ENCODE assay signal across 12 cellular contexts in the genomic region with DNA sequence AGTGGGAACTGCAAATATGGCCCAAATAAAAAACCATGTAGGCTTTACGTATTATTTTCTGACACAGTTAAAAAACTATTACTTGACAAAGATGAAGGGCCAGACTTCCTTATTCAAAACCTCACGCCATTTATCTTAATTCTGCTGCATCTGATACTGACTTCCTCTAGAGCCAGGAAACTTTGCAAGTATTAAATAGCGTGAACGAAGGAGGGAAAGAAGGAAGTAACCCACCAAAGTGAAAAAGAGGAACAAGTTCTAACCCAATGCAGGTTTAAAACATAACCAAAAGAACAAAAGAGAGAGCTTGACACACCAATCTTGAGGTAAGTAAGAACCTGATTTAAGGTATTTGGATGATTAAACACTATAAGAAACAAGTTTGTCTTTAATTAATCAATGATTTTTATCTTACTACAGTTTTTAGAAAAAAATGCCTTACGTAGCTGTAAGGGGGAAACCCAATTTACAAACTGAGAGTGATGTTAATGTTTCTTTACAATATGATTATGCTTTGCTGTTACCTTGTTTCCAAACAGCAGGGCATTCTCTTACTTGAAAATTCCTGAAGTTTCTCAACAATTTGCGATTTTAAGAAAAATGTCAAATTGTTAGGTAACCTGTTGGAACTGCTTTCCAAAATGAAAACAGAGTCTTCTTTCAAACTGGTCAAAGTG. TPM values are rescaled to one million over a fixed set of nuclear protein-coding genes. Genes with fewer than 3 reads are reported as not detected.
DNase-seq lines count a peak whose midpoint lies in the region; ATAC-seq and TF ChIP-seq lines count a peak whose summit lies in the region.
"Had no signal": no experiment of that assay in that cellular context is flagged by ENCODE, and none has a peak within 500 bp of the region (broad histone marks: within the 10 kb centered on the region; RNA-seq: fewer than 3 reads in every experiment).

A gene (plus strand): TSS at position 220 of the 677 bp plus-strand sequence. CDS start 3,102 bp downstream, outside the sequence.

- H3K27ac Mint-ChIP-seq in Caco-2 (ENCODE audit: unreplicated experiment), result no peak within 1 kb of the TSS
- no peak within 1 kb of the TSS for H3K27ac Mint-ChIP-seq in activated CD4-positive, alpha-beta memory T cell treated with anti-CD3 and anti-CD28 coated beads, Interleukin-2, amount 10 ng/mL, durations not matched to agents 7 days and 5 days
- H3K27ac Mint-ChIP-seq: activated CD4-positive, alpha-beta memory T cell treated with anti-CD3 and anti-CD28 coated beads for 36 hours had no signal

- H3K36me3 ChIP-seq in aorta (ENCODE audit: control insufficient read depth in 1 of 2, insufficient read depth in 2 of 2, low read length in 1 of 2) (no peaks in the 10 kb centered on the region), Caco-2 (ENCODE audit: control insufficient read depth, insufficient read depth, low read length) (no peaks in the 10 kb centered on the region), esophagus muscularis mucosa (no peaks in the 10 kb centered on the region)

- WGBS in aorta, 2 donors, result 78 to 80% methylated on average over 6 of the region's 6 CpGs
- 71% methylated on average over 6 of the region's 6 CpGs for WGBS in esophagus muscularis mucosa

- peaks cover 8% of the 10 kb centered on the region for H3K27me3 Mint-ChIP-seq in Caco-2 (ENCODE audit: insufficient read depth, unreplicated experiment)
- peaks cover 13% of the 10 kb centered on the region for H3K27me3 Mint-ChIP-seq in activated CD4-positive, alpha-beta memory T cell treated with anti-CD3 and anti-CD28 coated beads, Interleukin-2, amount 10 ng/mL, durations not matched to agents 7 days and 5 days

- POLR2A ChIA-PET in Caco-2 (lab: Charles Lee), result no interaction called here
- POLR2A ChIA-PET in activated CD4-positive, alpha-beta memory T cell treated with anti-CD3 and anti-CD28 coated beads, Interleukin-2, amount 10 ng/mL, durations not matched to agents 7 days and 5 days (lab: Charles Lee), result no interaction called here

- no peaks in the 10 kb centered on the region for H3K4me1 Mint-ChIP-seq in Caco-2 (ENCODE audit: low read depth, unreplicated experiment)
- no peaks in the 10 kb centered on the region for H3K4me1 Mint-ChIP-seq in activated CD4-positive, alpha-beta memory T cell treated with anti-CD3 and anti-CD28 coated beads, Interleukin-2, amount 10 ng/mL, durations not matched to agents 7 days and 5 days

- H3K27me3 ChIP-seq in aorta (ENCODE audit: control insufficient read depth in 1 of 2, insufficient read depth in 2 of 2, low read length in 1 of 2) (no peaks in the 10 kb centered on the region), Caco-2 (replicated peaks; ENCODE audit: control insufficient read depth, insufficient read depth, low read length) (no peaks in the 10 kb centered on the region; the same call in 1 of the 2 replicates), esophagus muscularis mucosa (no peaks in the 10 kb centered on the region)

- TF ChIP-seq EP300 in esophagus muscularis mucosa (IDR thresholded peaks at IDR 0.05), result no peak

- CTCF ChIA-PET in Caco-2 (lab: Charles Lee), result no interaction called here
- CTCF ChIA-PET in activated CD4-positive, alpha-beta memory T cell treated with anti-CD3 and anti-CD28 coated beads, Interleukin-2, amount 10 ng/mL, durations not matched to agents 7 days and 5 days (lab: Charles Lee), result no interaction called here

- H3K27ac ChIP-seq in aorta (ENCODE audit: low read depth in 1 of 2, low read length in 2 of 2) (no peak within 1 kb of the TSS), esophagus muscularis mucosa (replicated peaks in 1 of 4) (no peak within 1 kb of the TSS)

- H3K4me3 ChIP-seq in aorta (ENCODE audit: low read length in 2 of 2) (no peak within 1 kb of the TSS), Caco-2 (ENCODE audit: low read depth, low read length) (no peak within 1 kb of the TSS), esophagus muscularis mucosa (no peak within 1 kb of the TSS)

- TF ChIP-seq POLR2A in esophagus muscularis mucosa (IDR thresholded peaks at IDR 0.05; ENCODE audit: low read depth), result no peak

- DNase-seq in SIG-M5 (lab: John Stamatoyannopoulos, UW) (peak; percentile 95), putamen (ENCODE audit: low spot score) (peak; percentile 13), aorta (no peak), Caco-2 (no peak), esophagus muscularis mucosa (ENCODE audit: extremely low spot score) (no peak)
- no peak for DNase-seq in activated CD4-positive, alpha-beta memory T cell treated with anti-CD3 and anti-CD28 coated beads, Interleukin-2, amount 10 ng/mL, durations not matched to agents 7 days and 5 days
- DNase-seq: activated CD4-positive, alpha-beta memory T cell treated with anti-CD3 and anti-CD28 coated beads for 36 hours; NCI-H1436 treated with DMSO at 0.1 percent for 48 hours had no signal

- no peaks in the 10 kb centered on the region for H3K36me3 Mint-ChIP-seq in Caco-2 (ENCODE audit: insufficient read depth, unreplicated experiment)
- no peaks in the 10 kb centered on the region for H3K36me3 Mint-ChIP-seq in activated CD4-positive, alpha-beta memory T cell treated with anti-CD3 and anti-CD28 coated beads, Interleukin-2, amount 10 ng/mL, durations not matched to agents 7 days and 5 days (ENCODE audit: low read depth)
- H3K36me3 Mint-ChIP-seq: activated CD4-positive, alpha-beta memory T cell treated with anti-CD3 and anti-CD28 coated beads for 36 hours had no signal

- H3K9me3 ChIP-seq in aorta (ENCODE audit: control insufficient read depth, low read length) (no peaks in the 10 kb centered on the region), Caco-2 (no peaks in the 10 kb centered on the region), esophagus muscularis mucosa (no peaks in the 10 kb centered on the region)

- H3K4me1 ChIP-seq in aorta (ENCODE audit: control insufficient read depth in 1 of 2, insufficient read depth in 2 of 2, low read length in 2 of 2) (no peaks in the 10 kb centered on the region), Caco-2 (no peaks in the 10 kb centered on the region), esophagus muscularis mucosa (no peaks in the 10 kb centered on the region)

- TF ChIP-seq CTCF in Caco-2 (IDR thresholded peaks at IDR 0.05; ENCODE audit: insufficient read depth in 1 of 2, low read depth in 1 of 2, low read length in 1 of 2, severe bottlenecking in 1 of 2, unreplicated experiment in 1 of 2), result no peak
- TF ChIP-seq CTCF in esophagus muscularis mucosa (IDR thresholded peaks at IDR 0.05), result no peak

- ATAC-seq in GM19372 (IDR thresholded peaks at IDR 0.05; ENCODE audit: low read depth, unreplicated experiment) (peak; percentile 94), HG03060 (IDR thresholded peaks at IDR 0.05; ENCODE audit: low read depth, unreplicated experiment) (peak; percentile 65), aorta (ENCODE audit: low FRiP score) (no peak)

- intact Hi-C loops in aorta (cut with DNase I) (no loop called here), Caco-2 (cut with micrococcal nuclease; ENCODE audit: unreplicated experiment) (no loop called here), esophagus muscularis mucosa (cut with DNase I) (loop anchor here (10.0 kb wide), 1 partner anchor 353 kb away; no protein-coding TSS in a partner anchor)

- H3K9me3 Mint-ChIP-seq in Caco-2 (ENCODE audit: unreplicated experiment), result no peaks in the 10 kb centered on the region
- no peaks in the 10 kb centered on the region for H3K9me3 Mint-ChIP-seq in activated CD4-positive, alpha-beta memory T cell treated with anti-CD3 and anti-CD28 coated beads, Interleukin-2, amount 10 ng/mL, durations not matched to agents 7 days and 5 days
- H3K9me3 Mint-ChIP-seq: activated CD4-positive, alpha-beta memory T cell treated with anti-CD3 and anti-CD28 coated beads for 36 hours had no signal

- no peak within 1 kb of the TSS for H3K4me3 Mint-ChIP-seq in Caco-2 (ENCODE audit: unreplicated experiment)
- H3K4me3 Mint-ChIP-seq in activated CD4-positive, alpha-beta memory T cell treated with anti-CD3 and anti-CD28 coated beads, Interleukin-2, amount 10 ng/mL, durations not matched to agents 7 days and 5 days, result no peak within 1 kb of the TSS
- H3K4me3 Mint-ChIP-seq: activated CD4-positive, alpha-beta memory T cell treated with anti-CD3 and anti-CD28 coated beads for 36 hours had no signal

- BruUV-seq in Caco-2 (replicated peaks; lab: Mats Ljungman, UMichigan), result no TSS peak

RNA-seq across cellular contexts. Expression of the gene that starts here (rescaled TPM):
- 1 to 10 TPM; 1.9 to 2.8 TPM for total RNA-seq in aorta
- 1 to 10 TPM in 1 of 2 donors, under 1 TPM in 1; 0.82 to 1.3 TPM for polyA plus RNA-seq in aorta
- not detected in 2 replicates for total RNA-seq in Caco-2 (2022)
- total RNA-seq in esophagus muscularis mucosa, result 1 to 10 TPM in 2 of 4 donors, under 1 TPM in 1, not detected in 1; 0.80 to 3.3 (median 1.2) TPM
- total RNA-seq in activated CD4-positive, alpha-beta memory T cell treated with anti-CD3 and anti-CD28 coated beads, Interleukin-2, amount 10 ng/mL, durations not matched to agents 7 days and 5 days, result not detected
- total RNA-seq: activated CD4-positive, alpha-beta memory T cell treated with anti-CD3 and anti-CD28 coated beads for 36 hours; dermis microvascular lymphatic vessel endothelial cell; lung microvascular endothelial cell had no signal

Comparison
In these comparisons a context has a peak if more than half of its experiments do, and no peak if none do; other contexts are left out.
1. DNase-seq: peak in SIG-M5 (single experiment) and putamen (single experiment); none in aorta (0 of 2), Caco-2 (0 of 2), esophagus muscularis mucosa (single experiment) and activated CD4-positive, alpha-beta memory T cell treated with anti-CD3 and anti-CD28 coated beads, Interleukin-2, amount 10 ng/mL, durations not matched to agents 7 days and 5 days (single experiment).